8 cellular contexts compared by ENCODE assay signal in genomic region chr1:42658880-42659337, GRCh38. TPM values are rescaled to one million over a fixed set of nuclear protein-coding genes. Genes with fewer than 3 reads are reported as not detected.
DNase-seq lines count a peak whose midpoint lies in the region; ATAC-seq, FAIRE-seq and TF ChIP-seq lines count a peak whose summit lies in the region.

No MANE protein-coding gene starts in this region.

- peak overlapping the region; percentile 91 for H3K4me2 ChIP-seq in GM23248 (ENCODE audit: unreplicated experiment)

- H2AFZ ChIP-seq in GM23248 = peak overlapping the region; percentile 97

- intact Hi-C loops in right cardiac atrium (cut with DNase I) = no loop called here

- in situ Hi-C loops in GM23248 (cut with MboI) = no loop called here

- peak overlapping the region; percentile 98 for H3K27ac Mint-ChIP-seq in WTC11

- peaks cover 9% of the 10 kb centered on the region; the same call in 1 of the 2 replicates for H3K4me1 ChIP-seq in GM23248 (ENCODE audit: insufficient read depth)
- H3K4me1 ChIP-seq in right cardiac atrium (ENCODE audit: control insufficient read depth, insufficient read depth, low read length) = peaks cover 2% of the 10 kb centered on the region
- peaks cover 2 to 4% of the 10 kb centered on the region in 2 donors for H3K4me1 ChIP-seq in small intestine (ENCODE audit: control insufficient read depth in 2 of 2, insufficient read depth in 1 of 2, low read depth in 1 of 2, low read length in 1 of 2)

- no peaks in the 10 kb centered on the region for H3F3A ChIP-seq in GM23248 (ENCODE audit: insufficient read depth)

- peak overlapping the region; percentile 87 for H3K9ac ChIP-seq in GM23248

- CTCF ChIA-PET in AG04449 (lab: Yijun Ruan, JAX) (interaction anchor here (1.6 to 1.8 kb wide), 2 partner anchors 15 to 314 kb away, joined by 4 read pairs; no protein-coding TSS in a partner anchor), WTC11 (lab: Charles Lee) (interaction anchor here (1.2 to 1.9 kb wide), 3 partner anchors 24 to 81 kb away, joined by 3 to 11 read pairs (median 9); partner anchors contain the start of gene YBX1)

- peak overlapping the region; percentile 93 for H3K4me3 ChIP-seq in AG04449 (ENCODE audit: low read depth, low read length)
- H3K4me3 ChIP-seq in GM23248 = peak overlapping the region; percentile 85
- peak overlapping the region; percentile 71 for H3K4me3 ChIP-seq in right cardiac atrium (ENCODE audit: low read length)
- H3K4me3 ChIP-seq in small intestine (ENCODE audit: low read depth in 1 of 2, low read length in 2 of 2) = peak overlapping the region; percentile 62 to 72

- H3K27me3 Mint-ChIP-seq in WTC11 (ENCODE audit: low read depth) = peaks cover 9% of the 10 kb centered on the region

- FAIRE-seq in small intestine (lab: Jason Lieb, UNC) = no peak

- H4K20me1 ChIP-seq in GM23248 (ENCODE audit: insufficient read depth) = no peaks in the 10 kb centered on the region

- peaks cover 41% of the 10 kb centered on the region for H3K79me2 ChIP-seq in GM23248 (ENCODE audit: insufficient read depth)

- H3K4me3 Mint-ChIP-seq in WTC11 = peak overlapping the region; percentile 96

- TF ChIP-seq CTCF in AG04449 (IDR thresholded peaks at IDR 0.05; ENCODE audit: insufficient read depth, low read length, missing control alignments) (no peak), WTC11 (IDR thresholded peaks at IDR 0.05) (no peak)

- ATAC-seq in WTC11 = no peak; the same call in 1 of the 2 replicates
- peak in 1 of 2 donors; percentile 6 for ATAC-seq in right cardiac atrium
- no peak for ATAC-seq in HG02938 (IDR thresholded peaks at IDR 0.05; ENCODE audit: unreplicated experiment)

- DNase-seq in AG04449 (ENCODE audit: low read depth, low spot score) = no peak
- DNase-seq in GM23248 = peak; percentile 66
- DNase-seq in WTC11 (ENCODE audit: low spot score) = no peak
- DNase-seq in right cardiac atrium = no peak
- DNase-seq in small intestine = no peak
- no peak for DNase-seq in activated CD4-positive, CD25-positive, alpha-beta regulatory T cell (lab: John Stamatoyannopoulos, UW)
- DNase-seq in stimulated activated CD4-positive, alpha-beta T cell treated with anti-CD3 and anti-CD28 coated beads, Interleukin-1b, Interleukin-23, amount 100 ng/mL, for 48 hours = no peak

- H3K9me3 ChIP-seq in GM23248 (ENCODE audit: low read depth) (no peaks in the 10 kb centered on the region), right cardiac atrium (ENCODE audit: control insufficient read depth, low read length) (no peaks in the 10 kb centered on the region), small intestine (ENCODE audit: control insufficient read depth, low read depth) (no peaks in the 10 kb centered on the region)

- no peaks in the 10 kb centered on the region for H3K27me3 ChIP-seq in GM23248 (replicated peaks; ENCODE audit: insufficient read depth)
- no peaks in the 10 kb centered on the region for H3K27me3 ChIP-seq in right cardiac atrium (ENCODE audit: control insufficient read depth, insufficient read depth)
- no peaks in the 10 kb centered on the region for H3K27me3 ChIP-seq in small intestine (ENCODE audit: control insufficient read depth in 2 of 2, insufficient read depth in 2 of 2, low read length in 2 of 2)

- no peaks in the 10 kb centered on the region for H3K9me2 ChIP-seq in GM23248 (ENCODE audit: insufficient read depth)

- H3K9me3 Mint-ChIP-seq in WTC11 = no peaks in the 10 kb centered on the region

- no peaks in the 10 kb centered on the region for H3K36me3 ChIP-seq in GM23248 (ENCODE audit: low read depth)
- H3K36me3 ChIP-seq in small intestine (ENCODE audit: control insufficient read depth in 2 of 2, insufficient read depth in 2 of 2, low read length in 2 of 2) = peaks cover 0 to 2% of the 10 kb centered on the region in 2 donors

- POLR2A ChIA-PET in AG04449 (lab: Yijun Ruan, JAX) = interaction anchor here (1.9 kb wide), 1 partner anchor 23 kb away, joined by 18 read pairs; the partner anchor contains the start of gene YBX1
- POLR2A ChIA-PET in WTC11 (lab: Charles Lee) = interaction anchor here (1.9 kb wide), 2 partner anchors 24 to 81 kb away, joined by 5 to 13 read pairs; partner anchors contain the start of genes CLDN19 and YBX1

- peaks cover 24% of the 10 kb centered on the region for H3K4me1 Mint-ChIP-seq in WTC11

- H3K27ac ChIP-seq in GM23248 (peak overlapping the region; percentile 73), right cardiac atrium (ENCODE audit: low read length) (peak overlapping the region; percentile 10), small intestine (ENCODE audit: low read depth in 1 of 2, low read length in 1 of 2) (peak overlapping the region in 1 of 2 donors; percentile 68)

- WGBS in GM23248 (ENCODE audit: low coverage in 1 of 2, low lambda C conversion rate in 2 of 2, missing lambda C conversion rate in 2 of 2), 2 experiments = 3 to 6% methylated on average over 19 of the region's 19 CpGs
- 9% methylated on average over 19 of the region's 19 CpGs for WGBS in right cardiac atrium
- WGBS in small intestine, 3 donors = 4 to 6% (median 4%) methylated on average over 19 of the region's 19 CpGs

- peaks cover 29% of the 10 kb centered on the region for H3K36me3 Mint-ChIP-seq in WTC11

TF ChIP-seq in WTC11, 78 proteins besides CTCF, POLR2A, EP300 and RAD21:
- 0 out of 2 replicates have a peak, but pooled peaks have one; percentile 31 for TF ChIP-seq NFE2L1 (CRISPR knock-in tag; IDR thresholded peaks at IDR 0.05)
- TF ChIP-seq, protein P1, sequence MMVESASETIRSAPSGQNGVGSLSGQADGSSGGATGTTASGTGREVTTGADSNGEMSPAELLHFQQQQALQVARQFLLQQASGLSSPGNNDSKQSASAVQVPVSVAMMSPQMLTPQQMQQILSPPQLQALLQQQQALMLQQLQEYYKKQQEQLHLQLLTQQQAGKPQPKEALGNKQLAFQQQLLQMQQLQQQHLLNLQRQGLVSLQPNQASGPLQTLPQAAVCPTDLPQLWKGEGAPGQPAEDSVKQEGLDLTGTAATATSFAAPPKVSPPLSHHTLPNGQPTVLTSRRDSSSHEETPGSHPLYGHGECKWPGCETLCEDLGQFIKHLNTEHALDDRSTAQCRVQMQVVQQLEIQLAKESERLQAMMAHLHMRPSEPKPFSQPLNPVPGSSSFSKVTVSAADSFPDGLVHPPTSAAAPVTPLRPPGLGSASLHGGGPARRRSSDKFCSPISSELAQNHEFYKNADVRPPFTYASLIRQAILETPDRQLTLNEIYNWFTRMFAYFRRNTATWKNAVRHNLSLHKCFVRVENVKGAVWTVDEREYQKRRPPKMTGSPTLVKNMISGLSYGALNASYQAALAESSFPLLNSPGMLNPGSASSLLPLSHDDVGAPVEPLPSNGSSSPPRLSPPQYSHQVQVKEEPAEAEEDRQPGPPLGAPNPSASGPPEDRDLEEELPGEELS (CRISPR knock-in tag; IDR thresholded peaks at IDR 0.05) = no peak

RNA-seq across cellular contexts. Expression of gene PPIH, which starts 0.7 kb away (rescaled TPM):
- total RNA-seq in GM23248 (2014; rRNA removed; shearing (Covaris generic)) = 22.7 and 35.9 TPM in 2 replicates
- polyA plus RNA-seq in GM23248 (2016; fragmentation: Nextera tagmentation; extraction: Ambion mirVana) = 35.1 and 37.1 TPM in 2 replicates
- 68.5 to 73.1 TPM (median 69.3 TPM) in 3 replicates for total RNA-seq in WTC11 (2021)
- total RNA-seq in right cardiac atrium = 10 to 100 TPM; 18.7 to 24.2 (median 19.8) TPM
- polyA plus RNA-seq in right cardiac atrium = 27.5 TPM
- polyA plus RNA-seq in small intestine = 10 to 100 TPM; 24.9 to 79.1 (median 30.9) TPM

RNA-seq across cellular contexts. Expression of gene YBX1, which starts 23.3 kb away (rescaled TPM):
- total RNA-seq in GM23248 (2014; rRNA removed; shearing (Covaris generic)) = 665 and 762 TPM in 2 replicates
- 480 and 496 TPM in 2 replicates for polyA plus RNA-seq in GM23248 (2016; fragmentation: Nextera tagmentation; extraction: Ambion mirVana)
- 1,098 to 1,172 TPM (median 1,151 TPM) in 3 replicates for total RNA-seq in WTC11 (2021)
- 100 to 1,000 TPM; 816 to 882 (median 837) TPM for total RNA-seq in right cardiac atrium
- 993 TPM for polyA plus RNA-seq in right cardiac atrium
- 100 to 1,000 TPM; 509 to 779 (median 604) TPM for polyA plus RNA-seq in small intestine
